In genomic region chr18:35973650-35974049, GRCh38 we compare ENCODE assay signal across 8 cellular contexts.
DNase-seq lines count a peak whose midpoint lies in the region; ATAC-seq and TF ChIP-seq lines count a peak whose summit lies in the region.
"Had no signal": no experiment of that assay in that cellular context is flagged by ENCODE, and none has a peak within 500 bp of the region (broad histone marks: within the 10 kb centered on the region; RNA-seq: fewer than 3 reads in every experiment).

No MANE protein-coding gene starts in this region.

- H3K36me3 ChIP-seq in HCT116 (ENCODE audit: control insufficient read depth in 1 of 2, insufficient read depth in 2 of 2, low read length in 2 of 2) = peaks cover 23 to 25% of the 10 kb centered on the region in 2 experiments
- peaks cover 25% of the 10 kb centered on the region; the same call in 1 of the 2 replicates for H3K36me3 ChIP-seq in SU-DHL-6 (ENCODE audit: low read length)
- H3K36me3 ChIP-seq in skeletal muscle tissue (ENCODE audit: control insufficient read depth in 3 of 3, insufficient read depth in 3 of 3, low read length in 3 of 3) = peaks cover 24 to 26% (median 26%) of the 10 kb centered on the region in 3 donors
- peaks cover 0 to 26% of the 10 kb centered on the region in 2 donors for H3K36me3 ChIP-seq in adrenal gland (replicated peaks in 1 of 2)

- DNase-seq in HCT116 (ENCODE audit: low read depth, low spot score) (no peak), fibroblast of pulmonary artery (ENCODE audit: low read depth) (no peak), cerebellum (ENCODE audit: low spot score) (no peak), adrenal gland (no peak), RWPE1 (ENCODE audit: low spot score) (no peak)
- DNase-seq: stimulated activated CD4-positive, alpha-beta T cell treated with anti-CD3 and anti-CD28 coated beads, Interleukin-15, amount 100 ng/mL, for 24 hours had no signal

- no peak for TF ChIP-seq POLR2A in HCT116 (IDR thresholded peaks at IDR 0.05; ENCODE audit: borderline replicate concordance, extremely low read depth, insufficient read depth, insufficient read length)
- TF ChIP-seq POLR2A in adrenal gland (IDR thresholded peaks at IDR 0.05) = no peak

- ATAC-seq in HCT116 = no peak

- H2AFZ ChIP-seq in HCT116 (ENCODE audit: low read depth, low read length, poor library complexity, severe bottlenecking) = no peak overlapping the region
- no peak overlapping the region for H2AFZ ChIP-seq in SU-DHL-6 (ENCODE audit: low read depth, low read length, severe bottlenecking)

- TF ChIP-seq RAD21 in HCT116 (IDR thresholded peaks at IDR 0.05; ENCODE audit: low read depth) = no peak

- H4K20me1 ChIP-seq in HCT116 (ENCODE audit: insufficient read depth) (no peaks in the 10 kb centered on the region), SU-DHL-6 (ENCODE audit: low read depth, low read length) (no peaks in the 10 kb centered on the region)

- peak overlapping the region; percentile 83 to 89 for H3K4me3 ChIP-seq in HCT116 (replicated peaks in 1 of 2; ENCODE audit: low read depth in 1 of 2, low read length in 2 of 2)
- H3K4me3 ChIP-seq in SU-DHL-6 (ENCODE audit: insufficient read depth, low read length, poor library complexity, severe bottlenecking) = peak overlapping the region; percentile 95
- peak overlapping the region; percentile 99 for H3K4me3 ChIP-seq in fibroblast of pulmonary artery (replicated peaks; ENCODE audit: low read depth, low read length)
- peak overlapping the region in 2 of 3 donors; percentile 97 to 98 for H3K4me3 ChIP-seq in skeletal muscle tissue (ENCODE audit: low read length in 3 of 3)
- H3K4me3 ChIP-seq in adrenal gland = peak overlapping the region in 1 of 4 donors; percentile 77

- H3K79me2 ChIP-seq in HCT116 (ENCODE audit: insufficient read depth, low read length) (peaks cover 30% of the 10 kb centered on the region), SU-DHL-6 (ENCODE audit: insufficient read depth, low read length) (peaks cover 17% of the 10 kb centered on the region)

- H3K9me3 ChIP-seq in HCT116 (ENCODE audit: control insufficient read depth in 1 of 2, insufficient read depth in 1 of 2, low read depth in 1 of 2, low read length in 2 of 2) = no peaks in the 10 kb centered on the region
- no peaks in the 10 kb centered on the region for H3K9me3 ChIP-seq in SU-DHL-6 (ENCODE audit: insufficient read depth, low read length)
- H3K9me3 ChIP-seq in skeletal muscle tissue (ENCODE audit: control insufficient read depth in 3 of 3, low read length in 3 of 3) = no peaks in the 10 kb centered on the region
- H3K9me3 ChIP-seq in adrenal gland (replicated peaks in 1 of 3) = no peaks in the 10 kb centered on the region

- no TSS peak for BruUV-seq in HCT116 (replicated peaks; lab: Mats Ljungman, UMichigan)

- 86 to 92% (median 90%) methylated on average over 12 of the region's 12 CpGs for WGBS in adrenal gland, 4 donors

- H3K9ac ChIP-seq in HCT116 (ENCODE audit: low read length) (peak overlapping the region; percentile 77), SU-DHL-6 (ENCODE audit: low read length) (peak overlapping the region; percentile 84), skeletal muscle tissue (ENCODE audit: low read depth in 1 of 3, low read length in 3 of 3) (peak overlapping the region in 1 of 3 donors; percentile 93)

- H3K9me2 ChIP-seq in HCT116 (ENCODE audit: insufficient read depth) = no peaks in the 10 kb centered on the region
- H3K9me2 ChIP-seq in SU-DHL-6 (replicated peaks; ENCODE audit: insufficient read depth, low read length) = no peaks in the 10 kb centered on the region

- H3K27me3 ChIP-seq in HCT116 (ENCODE audit: insufficient read depth, low read length) (no peaks in the 10 kb centered on the region), SU-DHL-6 (ENCODE audit: low read length) (no peaks in the 10 kb centered on the region), skeletal muscle tissue (ENCODE audit: control insufficient read depth in 3 of 3, insufficient read depth in 3 of 3, low read length in 3 of 3) (no peaks in the 10 kb centered on the region), adrenal gland (no peaks in the 10 kb centered on the region)

- H3K4me2 ChIP-seq in HCT116 (ENCODE audit: low read length) (peak overlapping the region; percentile 90), SU-DHL-6 (ENCODE audit: low read depth, low read length, poor library complexity, severe bottlenecking) (peak overlapping the region; percentile 96)

- RAD21 ChIA-PET in HCT116 (lab: Charles Lee; ENCODE audit: low non-redundant PET in 1 of 2, low total read pairs in 2 of 2, uncharacterized antibody in 2 of 2, unreplicated experiment in 2 of 2) = no interaction called here

- H3K4me1 ChIP-seq in HCT116 (ENCODE audit: control insufficient read depth in 1 of 2, insufficient read depth in 2 of 2, low read length in 2 of 2) (peaks cover 0 to 18% of the 10 kb centered on the region in 2 experiments; a peak in 2 of 4 replicates), skeletal muscle tissue (ENCODE audit: control insufficient read depth in 3 of 3, insufficient read depth in 3 of 3, low read length in 3 of 3) (peaks cover 13 to 29% (median 18%) of the 10 kb centered on the region in 3 donors), adrenal gland (replicated peaks in 1 of 2) (peaks cover 11 to 26% of the 10 kb centered on the region in 2 donors)

- intact Hi-C loops in HCT116 (cut with micrococcal nuclease) = loop anchor here (5.0 kb wide), 1 partner anchor 586 kb away; no protein-coding TSS in a partner anchor
- intact Hi-C loops in adrenal gland (cut with DNase I) = no loop called here

- H3F3A ChIP-seq in SU-DHL-6 (ENCODE audit: insufficient read depth) = no peaks in the 10 kb centered on the region

- POLR2A ChIA-PET in HCT116 (lab: Charles Lee) = no interaction called here
- POLR2A ChIA-PET in RWPE1 (lab: Yijun Ruan, JAX; ENCODE audit: low non-redundant PET) = no interaction called here

- TF ChIP-seq CTCF in HCT116 (IDR thresholded peaks at IDR 0.05 in 2 of 3, conservative IDR thresholded peaks at IDR 0.05 in 1 of 3; ENCODE audit: borderline replicate concordance in 1 of 3, insufficient read depth in 1 of 3, low read depth in 2 of 3, low read length in 2 of 3) (no peak), SU-DHL-6 (IDR thresholded peaks at IDR 0.05; ENCODE audit: insufficient read depth, low read length, poor library complexity, severe bottlenecking) (no peak), fibroblast of pulmonary artery (IDR thresholded peaks at IDR 0.05; ENCODE audit: low read length, missing control alignments) (no peak), adrenal gland (IDR thresholded peaks at IDR 0.05) (no peak), RWPE1 (conservative IDR thresholded peaks at IDR 0.05; ENCODE audit: low read depth) (no peak)

- no peak overlapping the region for H3K27ac ChIP-seq in HCT116 (ENCODE audit: low read depth, low read length)
- H3K27ac ChIP-seq in SU-DHL-6 (ENCODE audit: low read depth, low read length) = no peak overlapping the region
- H3K27ac ChIP-seq in skeletal muscle tissue (ENCODE audit: low read depth, low read length) = no peak overlapping the region
- H3K27ac ChIP-seq in adrenal gland = no peak overlapping the region
- no peak overlapping the region for H3K27ac ChIP-seq in RWPE1

- CTCF ChIA-PET in HCT116 (lab: Charles Lee) = no interaction called here
- CTCF ChIA-PET in RWPE1 (lab: Yijun Ruan, JAX) = no interaction called here

TF ChIP-seq in HCT116, 20 proteins besides CTCF, POLR2A, EP300 and RAD21:
- no peak for TF ChIP-seq ATF3 (IDR thresholded peaks at IDR 0.05)
- no peak for TF ChIP-seq SRF (IDR thresholded peaks at IDR 0.05; ENCODE audit: low read depth)
- no peak for TF ChIP-seq MAX (IDR thresholded peaks at IDR 0.05)
- no peak for TF ChIP-seq FOSL1 (IDR thresholded peaks at IDR 0.05; ENCODE audit: low read depth)
- no peak for TF ChIP-seq EZH2phosphoT487 (IDR thresholded peaks at IDR 0.05; ENCODE audit: borderline replicate concordance)
- no peak for TF ChIP-seq JUND (IDR thresholded peaks at IDR 0.05)
- no peak for TF ChIP-seq ZBTB33 (IDR thresholded peaks at IDR 0.05; ENCODE audit: extremely low read depth, insufficient replicate concordance, low read length)
TF ChIP-seq in HCT116: peak in this region for 0.
